ENCODE assay signal across 13 cellular contexts in the genomic region with DNA sequence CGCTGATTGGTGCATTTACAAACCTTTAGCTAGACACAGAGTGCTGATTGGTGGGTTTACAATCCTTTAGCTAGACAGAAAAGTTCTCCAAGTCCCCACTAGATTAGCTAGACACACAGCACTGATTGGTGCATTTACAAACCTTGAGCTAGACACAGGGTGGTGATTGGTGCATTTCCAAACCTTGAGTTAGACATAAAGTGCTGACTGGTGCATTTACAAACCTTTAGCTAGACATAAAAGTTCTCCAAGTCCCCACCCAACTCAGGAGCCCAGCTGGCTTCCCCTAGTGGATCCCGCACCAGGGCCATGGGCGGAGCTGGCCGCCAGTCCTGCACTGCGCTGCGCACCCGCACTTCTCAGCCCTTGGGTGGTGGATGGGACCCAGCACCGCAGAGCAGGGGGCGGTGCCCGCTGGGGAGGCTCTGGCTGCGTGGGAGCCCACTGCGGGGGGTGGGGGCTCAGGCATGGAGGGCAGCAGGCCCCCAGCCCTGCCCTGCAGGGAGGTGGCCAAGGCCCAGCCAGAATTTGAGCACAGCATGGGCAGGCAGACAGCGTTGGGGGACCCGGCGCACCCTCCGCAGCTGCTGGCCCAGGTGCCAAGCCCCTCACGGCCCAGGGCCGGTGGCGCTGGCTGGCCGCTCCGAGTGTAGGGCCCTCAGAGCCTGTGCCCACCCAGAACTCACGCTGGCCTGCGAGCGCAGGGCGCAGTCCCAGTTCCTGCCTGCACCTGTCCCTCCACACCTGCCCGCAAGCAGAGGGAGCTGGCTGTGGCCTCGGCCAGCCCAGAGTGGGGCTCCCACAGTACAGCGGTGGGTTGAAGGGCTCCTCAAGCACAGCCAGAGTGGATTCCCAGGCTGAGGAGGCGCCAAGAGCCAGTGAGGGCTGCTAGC.
DNase-seq lines count a peak whose midpoint lies in the region; ATAC-seq, FAIRE-seq and TF ChIP-seq lines count a peak whose summit lies in the region.
"Had no signal": no experiment of that assay in that cellular context is flagged by ENCODE, and none has a peak within 500 bp of the region (broad histone marks: within the 10 kb centered on the region; RNA-seq: fewer than 3 reads in every experiment).

No MANE protein-coding gene starts in this region.

- no peaks in the 10 kb centered on the region for H4K20me1 ChIP-seq in IMR-90 (ENCODE audit: insufficient read depth, low read length)
- no peaks in the 10 kb centered on the region for H4K20me1 ChIP-seq in HepG2 (ENCODE audit: insufficient read depth, low read length)

- CTCF ChIA-PET in IMR-90 (lab: Yijun Ruan, JAX) (no interaction called here), HepG2 (lab: Yijun Ruan, JAX; ENCODE audit: low intra/inter-chr PET ratio, low total read pairs) (no interaction called here)

- WGBS in IMR-90 (ENCODE audit: extremely low coverage in 2 of 2, insufficient read length in 1 of 2), 2 experiments: 80% methylated on average over 8 of the region's 29 CpGs; no CpG with 5 or more reads in 1 of the 2 experiments
- whole genome bisulfite sequencing in HepG2 (ENCODE audit: low lambda C conversion rate): 66% methylated on average over 5 of the region's 29 CpGs
- WGBS in adrenal gland, 4 donors: 84 to 99% (median 92%) methylated on average over 3 to 29 of the region's 29 CpGs

- intact Hi-C loops in IMR-90 (cut with micrococcal nuclease) (no loop called here), HepG2 (cut with micrococcal nuclease; ENCODE audit: unreplicated experiment) (no loop called here), adrenal gland (cut with DNase I) (no loop called here), sciatic nerve (cut with DNase I) (no loop called here)

- BruUV-seq in IMR-90 (replicated peaks; lab: Mats Ljungman, UMichigan) (no TSS peak), HepG2 (replicated peaks; lab: Mats Ljungman, UMichigan) (no TSS peak)

- no peak overlapping the region for H3K9ac ChIP-seq in IMR-90 (ENCODE audit: low read depth, low read length)
- H3K9ac ChIP-seq in HepG2 (ENCODE audit: insufficient read depth, low read depth, low read length): no peak overlapping the region

- H2AFZ ChIP-seq in IMR-90 (replicated peaks; ENCODE audit: low read length, poor library complexity): no peak overlapping the region
- H2AFZ ChIP-seq in HepG2 (ENCODE audit: low read length): no peak overlapping the region

- peaks cover 4% of the 10 kb centered on the region for H3K27me3 Mint-ChIP-seq in activated naive CD8-positive, alpha-beta T cell treated with anti-CD3 and anti-CD28 coated beads, Interleukin-2, amount 50 U/mL, for 24 hours
- H3K27me3 Mint-ChIP-seq in activated naive CD8-positive, alpha-beta T cell treated with anti-CD3 and anti-CD28 coated beads for 36 hours: no peaks in the 10 kb centered on the region

- H4K8ac ChIP-seq in IMR-90 (ENCODE audit: low read depth in 2 of 2, low read length in 2 of 2): no peak overlapping the region

- H2BK5ac ChIP-seq in IMR-90 (ENCODE audit: low read depth, low read length, poor library complexity, severe bottlenecking): no peak overlapping the region

- H4K91ac ChIP-seq in IMR-90 (ENCODE audit: insufficient read depth, low read depth, low read length): no peak overlapping the region

- TF ChIP-seq POLR2A in IMR-90 (IDR thresholded peaks at IDR 0.05; ENCODE audit: low read depth, low read length): no peak
- TF ChIP-seq POLR2A in HepG2 (IDR thresholded peaks at IDR 0.05; ENCODE audit: insufficient read depth in 1 of 2, low read depth in 2 of 2, low read length in 2 of 2): no peak
- no peak for TF ChIP-seq POLR2A in adrenal gland (IDR thresholded peaks at IDR 0.05)

- no peaks in the 10 kb centered on the region for H3K79me1 ChIP-seq in IMR-90 (ENCODE audit: low read depth in 1 of 2, low read length in 2 of 2)

- dilution Hi-C loops in IMR-90 (cut with HindIII; ENCODE audit: low sequenced_read_pairs, unreplicated experiment): no loop called here

- no peak overlapping the region for H2BK120ac ChIP-seq in IMR-90 (ENCODE audit: low read depth, low read length)

- no peak overlapping the region for H3K56ac ChIP-seq in IMR-90 (ENCODE audit: extremely low read depth, insufficient read depth, low read length)

- no peak overlapping the region for H2AK9ac ChIP-seq in IMR-90 (replicated peaks; ENCODE audit: low read depth, low read length, poor library complexity)

- no peaks in the 10 kb centered on the region for H3K36me3 Mint-ChIP-seq in activated naive CD8-positive, alpha-beta T cell treated with anti-CD3 and anti-CD28 coated beads, Interleukin-2, amount 50 U/mL, for 24 hours (ENCODE audit: low read depth)
- H3K36me3 Mint-ChIP-seq in activated naive CD8-positive, alpha-beta T cell treated with anti-CD3 and anti-CD28 coated beads for 36 hours: no peaks in the 10 kb centered on the region
- H3K36me3 Mint-ChIP-seq: CD14-positive monocyte; CD8-positive, alpha-beta T cell had no signal

- no peak overlapping the region for H4K5ac ChIP-seq in IMR-90 (ENCODE audit: low read depth, low read length)

- FAIRE-seq in HepG2 (lab: Jason Lieb, UNC): no peak
- no peak for FAIRE-seq in urothelium cell line (lab: Jason Lieb, UNC)
- FAIRE-seq: D721Med, H1 had no signal

- no peaks in the 10 kb centered on the region for H3K4me1 Mint-ChIP-seq in activated naive CD8-positive, alpha-beta T cell treated with anti-CD3 and anti-CD28 coated beads, Interleukin-2, amount 50 U/mL, for 24 hours
- H3K4me1 Mint-ChIP-seq in activated naive CD8-positive, alpha-beta T cell treated with anti-CD3 and anti-CD28 coated beads for 36 hours: no peaks in the 10 kb centered on the region
- H3K4me1 Mint-ChIP-seq: CD14-positive monocyte had no signal

- peak; percentile 40 for ATAC-seq in activated naive CD8-positive, alpha-beta T cell treated with anti-CD3 and anti-CD28 coated beads, Interleukin-2, amount 50 U/mL, for 24 hours
- ATAC-seq in IMR-90 (ENCODE audit: low read depth): no peak
- ATAC-seq in HepG2: no peak
- ATAC-seq in sciatic nerve: no peak
- ATAC-seq: CD8-positive, alpha-beta T cell had no signal

- H3K4me3 ChIP-seq in IMR-90 (ENCODE audit: insufficient read depth, low read depth, low read length): no peak overlapping the region
- H3K4me3 ChIP-seq in HepG2 (replicated peaks in 1 of 3; ENCODE audit: insufficient read depth in 1 of 3, low read depth in 2 of 3, low read length in 3 of 3): no peak overlapping the region
- no peak overlapping the region for H3K4me3 ChIP-seq in adrenal gland
- H3K4me3 ChIP-seq: HAP-1 had no signal

- no peaks in the 10 kb centered on the region for H3K9me1 ChIP-seq in IMR-90 (ENCODE audit: insufficient read depth, low read length)

- no peak for TF ChIP-seq CTCF in IMR-90 (conservative IDR thresholded peaks at IDR 0.05; ENCODE audit: low read depth, low read length)
- no peak for TF ChIP-seq CTCF in HepG2 (CRISPR knock-in tag; IDR thresholded peaks at IDR 0.05)
- TF ChIP-seq CTCF in adrenal gland (IDR thresholded peaks at IDR 0.05): no peak

- no peak overlapping the region for H3K4me3 Mint-ChIP-seq in activated naive CD8-positive, alpha-beta T cell treated with anti-CD3 and anti-CD28 coated beads, Interleukin-2, amount 50 U/mL, for 24 hours
- H3K4me3 Mint-ChIP-seq in activated naive CD8-positive, alpha-beta T cell treated with anti-CD3 and anti-CD28 coated beads for 36 hours: no peak overlapping the region
- H3K4me3 Mint-ChIP-seq: CD14-positive monocyte; CD8-positive, alpha-beta T cell had no signal

- no peak for DNase-seq in activated naive CD8-positive, alpha-beta T cell treated with anti-CD3 and anti-CD28 coated beads, Interleukin-2, amount 50 U/mL, for 24 hours
- DNase-seq in activated naive CD8-positive, alpha-beta T cell treated with anti-CD3 and anti-CD28 coated beads for 36 hours: no peak
- no peak for DNase-seq in IMR-90
- no peak for DNase-seq in HepG2 (ENCODE audit: low spot score)
- DNase-seq in adrenal gland: no peak
- no peak for DNase-seq in urothelium cell line (ENCODE audit: low spot score)
- no peak for DNase-seq in sciatic nerve (ENCODE audit: low spot score)
- DNase-seq: COR-L47 had no signal

- H3K4me2 ChIP-seq in IMR-90 (ENCODE audit: low read depth, low read length) (no peak overlapping the region), HepG2 (ENCODE audit: low read depth, low read length) (no peak overlapping the region)

- H2AK5ac ChIP-seq in IMR-90 (ENCODE audit: low read depth, low read length): no peak overlapping the region

- no peaks in the 10 kb centered on the region for H3K9me3 Mint-ChIP-seq in activated naive CD8-positive, alpha-beta T cell treated with anti-CD3 and anti-CD28 coated beads, Interleukin-2, amount 50 U/mL, for 24 hours
- no peaks in the 10 kb centered on the region for H3K9me3 Mint-ChIP-seq in activated naive CD8-positive, alpha-beta T cell treated with anti-CD3 and anti-CD28 coated beads for 36 hours
- H3K9me3 Mint-ChIP-seq: CD8-positive, alpha-beta T cell had no signal

- peaks cover 6% of the 10 kb centered on the region for H3K9me3 ChIP-seq in IMR-90 (ENCODE audit: control insufficient read depth, insufficient read depth, low read length)
- H3K9me3 ChIP-seq in HepG2 (ENCODE audit: low read length): peaks cover 10% of the 10 kb centered on the region
- no peaks in the 10 kb centered on the region for H3K9me3 ChIP-seq in adrenal gland (replicated peaks in 1 of 3)
- H3K9me3 ChIP-seq: HAP-1 had no signal

- H3K27ac ChIP-seq in IMR-90 (ENCODE audit: insufficient read depth, low read length) (no peak overlapping the region), HepG2 (ENCODE audit: extremely low read length, insufficient read depth, low read length) (no peak overlapping the region), adrenal gland (no peak overlapping the region)

- H3K4me1 ChIP-seq in IMR-90 (ENCODE audit: control insufficient read depth, insufficient read depth, low read length) (no peaks in the 10 kb centered on the region), HepG2 (ENCODE audit: insufficient read depth, low read length) (no peaks in the 10 kb centered on the region), adrenal gland (replicated peaks in 1 of 2) (no peaks in the 10 kb centered on the region)

- no peak overlapping the region for H3K23ac ChIP-seq in IMR-90 (ENCODE audit: low read depth, low read length)

- no peak for TF ChIP-seq RAD21 in IMR-90 (IDR thresholded peaks at IDR 0.05; ENCODE audit: low read length)
- TF ChIP-seq RAD21 in HepG2 (CRISPR knock-in tag; IDR thresholded peaks at IDR 0.05): no peak

- no peak overlapping the region for H3K18ac ChIP-seq in IMR-90 (ENCODE audit: low read depth, low read length)

- H2BK20ac ChIP-seq in IMR-90 (ENCODE audit: low read depth, low read length): no peak overlapping the region

- POLR2A ChIA-PET in IMR-90 (lab: Charles Lee; ENCODE audit: unreplicated experiment) (no interaction called here), HepG2 (lab: Yijun Ruan, JAX) (no interaction called here)

- H3K27ac Mint-ChIP-seq in activated naive CD8-positive, alpha-beta T cell treated with anti-CD3 and anti-CD28 coated beads, Interleukin-2, amount 50 U/mL, for 24 hours: no peak overlapping the region
- no peak overlapping the region for H3K27ac Mint-ChIP-seq in activated naive CD8-positive, alpha-beta T cell treated with anti-CD3 and anti-CD28 coated beads for 36 hours
- H3K27ac Mint-ChIP-seq: CD14-positive monocyte; CD8-positive, alpha-beta T cell had no signal

- no peaks in the 10 kb centered on the region for H3K79me2 ChIP-seq in HepG2 (ENCODE audit: insufficient read depth, low read length)

- H3K27me3 ChIP-seq in IMR-90 (ENCODE audit: control insufficient read depth, insufficient read depth, low read length) (no peaks in the 10 kb centered on the region), HepG2 (ENCODE audit: control insufficient read depth in 1 of 2, insufficient read depth in 2 of 2, low read length in 2 of 2) (no peaks in the 10 kb centered on the region), adrenal gland (no peaks in the 10 kb centered on the region)

- TF ChIP-seq EP300 in HepG2 (IDR thresholded peaks at IDR 0.05; ENCODE audit: low read depth in 2 of 2, low read length in 2 of 2) (no peak), HepG2 (CRISPR knock-in tag; IDR thresholded peaks at IDR 0.05; ENCODE audit: borderline replicate concordance) (no peak)

- in situ Hi-C loops in IMR-90 (cut with MboI; ENCODE audit: low sequenced_read_pairs) (no loop called here), HepG2 (cut with HindIII; ENCODE audit: extremely low pct_ligation_motif_present, low pct_unique_long_range_greater_than_20kb) (no loop called here)

- H3K36me3 ChIP-seq in IMR-90 (ENCODE audit: control insufficient read depth, insufficient read depth, low read length) (no peaks in the 10 kb centered on the region), HepG2 (replicated peaks in 1 of 2; ENCODE audit: control insufficient read depth in 1 of 2, insufficient read depth in 2 of 2, low read length in 2 of 2) (no peaks in the 10 kb centered on the region), adrenal gland (replicated peaks in 1 of 2) (no peaks in the 10 kb centered on the region)
- H3K36me3 ChIP-seq: HAP-1 had no signal

- no peak overlapping the region for H2BK15ac ChIP-seq in IMR-90 (ENCODE audit: low read depth, low read length)

- H3K4ac ChIP-seq in IMR-90 (ENCODE audit: low read depth, low read length): no peak overlapping the region

- no peak overlapping the region for H3K14ac ChIP-seq in IMR-90 (replicated peaks; ENCODE audit: low read depth, low read length)
